ENCODE assay signal across 8 cellular contexts in the genomic region with DNA sequence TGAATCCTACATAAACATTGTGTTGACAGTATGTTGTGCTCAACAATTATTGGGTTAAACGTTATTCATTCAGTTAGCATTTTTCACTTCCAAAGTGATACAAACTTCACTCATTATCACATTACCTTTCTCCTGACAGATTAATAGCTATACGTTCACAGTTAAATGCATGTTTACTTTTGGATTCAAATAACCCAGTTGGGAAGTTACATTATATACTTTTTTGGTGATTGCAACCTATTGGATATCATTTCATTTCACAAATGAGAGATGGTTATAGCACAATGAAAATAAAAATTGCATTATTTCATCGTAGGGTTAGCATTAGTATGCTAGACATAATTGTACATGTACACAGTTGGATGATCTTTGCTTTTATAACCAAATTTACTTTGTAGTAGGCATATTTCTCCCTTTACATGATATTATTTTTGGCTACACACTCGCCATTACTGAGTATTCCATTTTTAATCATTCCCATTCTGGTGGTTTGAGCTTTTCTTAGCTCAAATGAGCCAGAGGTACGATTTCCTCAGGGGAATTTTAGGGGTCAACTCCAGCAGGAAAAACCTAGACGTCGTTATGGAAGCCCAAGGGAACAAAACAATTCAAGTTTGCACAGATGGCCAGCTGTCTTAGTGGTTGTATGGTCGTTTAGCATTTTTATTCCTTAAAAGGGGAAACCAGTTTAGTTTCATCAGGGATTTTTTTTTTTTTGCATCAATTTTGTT. TPM values are rescaled to one million over a fixed set of nuclear protein-coding genes. Genes with fewer than 3 reads are reported as not detected.
DNase-seq lines count a peak whose midpoint lies in the region; ATAC-seq and TF ChIP-seq lines count a peak whose summit lies in the region.

No MANE protein-coding gene starts in this region.

- H3K4me1 Mint-ChIP-seq in H9: peaks cover 34 to 40% of the 10 kb centered on the region in 2 experiments
- H3K4me1 Mint-ChIP-seq in activated naive CD8-positive, alpha-beta T cell treated with anti-CD3 and anti-CD28 coated beads for 36 hours: peaks cover 37% of the 10 kb centered on the region
- peaks cover 39% of the 10 kb centered on the region for H3K4me1 Mint-ChIP-seq in stimulated activated memory B cell treated with anti-CD40 and anti-IgM and Interleukin-4, amounts not matched to agents 10 μg/mL and 1 μg/mL and 100 μg/mL, for 72 hours

- no peak overlapping the region for H3K23ac ChIP-seq in H9 (ENCODE audit: insufficient read length, low read depth, low read length)

- no peaks in the 10 kb centered on the region for H3K9me3 ChIP-seq in H9 (ENCODE audit: control insufficient read depth, low read depth, low read length)
- H3K9me3 ChIP-seq in iPS-18c (ENCODE audit: control insufficient read depth, insufficient read depth, low read length): no peaks in the 10 kb centered on the region

- no peak overlapping the region for H3K18ac ChIP-seq in H9 (ENCODE audit: insufficient read length, low read depth, low read length)

- H3K9me3 Mint-ChIP-seq in H9: peaks cover 5 to 7% of the 10 kb centered on the region in 2 experiments
- peaks cover 4% of the 10 kb centered on the region for H3K9me3 Mint-ChIP-seq in activated naive CD8-positive, alpha-beta T cell treated with anti-CD3 and anti-CD28 coated beads for 36 hours
- H3K9me3 Mint-ChIP-seq in stimulated activated memory B cell treated with anti-CD40 and anti-IgM and Interleukin-4, amounts not matched to agents 10 μg/mL and 1 μg/mL and 100 μg/mL, for 72 hours: no peaks in the 10 kb centered on the region

- H2BK12ac ChIP-seq in H9 (ENCODE audit: insufficient read length, low read depth, low read length): no peak overlapping the region

- no peak overlapping the region for H2AFZ ChIP-seq in H9 (ENCODE audit: low read length)

- H3K4ac ChIP-seq in H9 (ENCODE audit: low read depth, low read length): no peak overlapping the region

- peaks cover 7% of the 10 kb centered on the region; the same call in 1 of the 2 replicates for H3K79me2 ChIP-seq in H9 (ENCODE audit: insufficient read depth, low read length)

- H3K4me1 ChIP-seq in H9 (ENCODE audit: insufficient read depth, low read length): no peaks in the 10 kb centered on the region; the same call in 1 of the 2 replicates

- no peak overlapping the region for H3K56ac ChIP-seq in H9 (ENCODE audit: insufficient read length, low read depth, low read length)

- H3K14ac ChIP-seq in H9 (ENCODE audit: insufficient read depth, low read length): no peak overlapping the region

- peak overlapping the region; percentile 81 for H3K4me2 ChIP-seq in H9 (ENCODE audit: insufficient read depth, insufficient read length, low read length)

- no peak overlapping the region for H2BK15ac ChIP-seq in H9 (ENCODE audit: low read depth, low read length)

- H3K9ac ChIP-seq in H9 (ENCODE audit: extremely low read depth, insufficient read length, low read length): peak overlapping the region; percentile 12

- no peak overlapping the region for H4K91ac ChIP-seq in H9 (ENCODE audit: insufficient read length, low read depth, low read length)

- H4K20me1 ChIP-seq in H9 (ENCODE audit: control insufficient read depth, insufficient read depth, insufficient read length): no peaks in the 10 kb centered on the region

- WGBS in H9 (ENCODE audit: extremely low coverage, insufficient read length, low lambda C conversion rate): no CpG with 5 or more reads among the region's 8 CpGs

- H2AK5ac ChIP-seq in H9 (ENCODE audit: insufficient read length, low read length): no peak overlapping the region

- no peak for TF ChIP-seq CTCF in AG10803 (conservative IDR thresholded peaks at IDR 0.05; ENCODE audit: low read length)
- no peak for TF ChIP-seq CTCF in H9 (conservative IDR thresholded peaks at IDR 0.05)

- H3K79me1 ChIP-seq in H9 (ENCODE audit: insufficient read depth, low read depth, low read length, poor library complexity, severe bottlenecking): peaks cover 3% of the 10 kb centered on the region

- ATAC-seq in stimulated activated memory B cell treated with anti-CD40 and anti-IgM and Interleukin-4, amounts not matched to agents 10 μg/mL and 1 μg/mL and 100 μg/mL, for 72 hours: no peak
- no peak for ATAC-seq in GM21737 (IDR thresholded peaks at IDR 0.05; ENCODE audit: unreplicated experiment)

- H3K4me3 Mint-ChIP-seq in H9: peak overlapping the region; percentile 83 to 93
- peak overlapping the region; percentile 93 for H3K4me3 Mint-ChIP-seq in activated naive CD8-positive, alpha-beta T cell treated with anti-CD3 and anti-CD28 coated beads for 36 hours
- H3K4me3 Mint-ChIP-seq in stimulated activated memory B cell treated with anti-CD40 and anti-IgM and Interleukin-4, amounts not matched to agents 10 μg/mL and 1 μg/mL and 100 μg/mL, for 72 hours: peak overlapping the region; percentile 83

- H3K27ac ChIP-seq in H9 (ENCODE audit: insufficient read length, low read depth, low read length): peak overlapping the region; percentile 50

- peaks cover 8 to 11% (median 10%) of the 10 kb centered on the region in 3 experiments for H3K36me3 Mint-ChIP-seq in H9 (ENCODE audit: insufficient read depth in 1 of 3, low read depth in 3 of 3)
- H3K36me3 Mint-ChIP-seq in activated naive CD8-positive, alpha-beta T cell treated with anti-CD3 and anti-CD28 coated beads for 36 hours: peaks cover 28% of the 10 kb centered on the region
- H3K36me3 Mint-ChIP-seq in stimulated activated memory B cell treated with anti-CD40 and anti-IgM and Interleukin-4, amounts not matched to agents 10 μg/mL and 1 μg/mL and 100 μg/mL, for 72 hours: peaks cover 14% of the 10 kb centered on the region

- peak overlapping the region in 2 of 3 experiments; percentile 97 to 99; a peak in 6 of 7 replicates for H3K27ac Mint-ChIP-seq in H9
- peak overlapping the region; percentile 98 for H3K27ac Mint-ChIP-seq in activated naive CD8-positive, alpha-beta T cell treated with anti-CD3 and anti-CD28 coated beads for 36 hours
- H3K27ac Mint-ChIP-seq in stimulated activated memory B cell treated with anti-CD40 and anti-IgM and Interleukin-4, amounts not matched to agents 10 μg/mL and 1 μg/mL and 100 μg/mL, for 72 hours: peak overlapping the region; percentile 97

- no peak overlapping the region for H2BK120ac ChIP-seq in H9 (ENCODE audit: low read depth, low read length, poor library complexity, severe bottlenecking)

- peaks cover 13% of the 10 kb centered on the region for H3K23me2 ChIP-seq in H9 (ENCODE audit: insufficient read length, low read depth, low read length, poor library complexity, severe bottlenecking)

- peak; percentile 75 for DNase-seq in AG10803 (ENCODE audit: low read depth)
- DNase-seq in H9: no peak
- no peak for DNase-seq in activated naive CD8-positive, alpha-beta T cell treated with anti-CD3 and anti-CD28 coated beads for 36 hours
- no peak for DNase-seq in GDM1 (lab: John Stamatoyannopoulos, UW)
- no peak for DNase-seq in iPS-NIHi7 (ENCODE audit: extremely low spot score)

- H3K4me3 ChIP-seq in AG10803 (ENCODE audit: low read length) (peak overlapping the region; percentile 73), iPS-18c (ENCODE audit: insufficient read depth, low read depth, low read length) (peak overlapping the region; percentile 56)

- no peak overlapping the region for H2BK20ac ChIP-seq in H9 (ENCODE audit: low read depth, low read length, poor library complexity, severe bottlenecking)

- H3K27me3 Mint-ChIP-seq in H9 (ENCODE audit: low read depth): no peaks in the 10 kb centered on the region
- H3K27me3 Mint-ChIP-seq in activated naive CD8-positive, alpha-beta T cell treated with anti-CD3 and anti-CD28 coated beads for 36 hours: no peaks in the 10 kb centered on the region
- H3K27me3 Mint-ChIP-seq in stimulated activated memory B cell treated with anti-CD40 and anti-IgM and Interleukin-4, amounts not matched to agents 10 μg/mL and 1 μg/mL and 100 μg/mL, for 72 hours: no peaks in the 10 kb centered on the region

- no peak overlapping the region for H4K8ac ChIP-seq in H9 (replicated peaks; ENCODE audit: insufficient read length, low read depth, low read length)

- no peaks in the 10 kb centered on the region for H3K27me3 ChIP-seq in H9 (ENCODE audit: insufficient read depth, low read length)

- H3T11ph ChIP-seq in H9 (ENCODE audit: low read length): no peak overlapping the region

- no peak overlapping the region for H4K5ac ChIP-seq in H9 (ENCODE audit: insufficient read length, low read depth, low read length)

- H2BK5ac ChIP-seq in H9 (ENCODE audit: insufficient read length, low read length): no peak overlapping the region

RNA-seq across cellular contexts. Expression of a gene that starts 2.0 kb away (rescaled TPM):
- total RNA-seq in H9 (2021): 36.5 and 44.2 TPM in 2 replicates
- 10 to 100 TPM; 33.9 to 41.9 TPM for total RNA-seq in activated naive CD8-positive, alpha-beta T cell treated with anti-CD3 and anti-CD28 coated beads for 36 hours
